In the genomic region with DNA sequence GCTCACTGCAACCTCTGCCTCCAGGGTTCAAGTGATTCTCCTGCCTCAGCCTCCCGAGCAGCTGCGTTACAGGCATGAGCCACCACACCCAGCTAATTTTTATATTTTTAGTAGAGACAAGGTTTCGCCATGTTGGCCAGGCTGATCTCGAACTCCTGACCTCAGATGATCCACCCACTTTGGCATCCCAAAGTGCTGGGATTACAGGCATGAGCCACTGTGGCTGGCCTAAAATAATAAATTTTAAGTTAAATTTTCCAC, we compare ENCODE assay signal across 1 cellular context. TPM values are rescaled to one million over a fixed set of nuclear protein-coding genes. Genes with fewer than 3 reads are reported as not detected.
"Had no signal": no experiment of that assay in that cellular context is flagged by ENCODE, and none has a peak within 500 bp of the region (broad histone marks: within the 10 kb centered on the region; RNA-seq: fewer than 3 reads in every experiment).

No MANE protein-coding gene starts in this region.

RNA-seq across cellular contexts. Expression of a gene that starts 58.9 kb away (rescaled TPM):
- polyA plus RNA-seq: smooth muscle cell had no signal
